Comparison of ENCODE assay signal across 7 cellular contexts in genomic region chr2:26033769-26034596, GRCh38. TPM values are rescaled to one million over a fixed set of nuclear protein-coding genes. Genes with fewer than 3 reads are reported as not detected.
DNase-seq lines count a peak whose midpoint lies in the region; ATAC-seq and TF ChIP-seq lines count a peak whose summit lies in the region.

RAB10 (plus strand) TSS chr2:26034084; CDS start chr2:26034609, 525 bp downstream.

- H3K27me3 ChIP-seq in hepatocyte, result no peaks in the 10 kb centered on the region

- peaks cover 40% of the 10 kb centered on the region for H4K20me1 ChIP-seq in hepatocyte (ENCODE audit: insufficient read depth, poor library complexity, severe bottlenecking)

- H3K27ac ChIP-seq in hepatocyte, result peak within 1 kb of the TSS; percentile 99

- no peaks in the 10 kb centered on the region for H3K36me3 ChIP-seq in hepatocyte (replicated peaks; ENCODE audit: insufficient read depth, low read depth)

- H3K9me2 ChIP-seq in hepatocyte (replicated peaks; ENCODE audit: insufficient read depth), result no peaks in the 10 kb centered on the region

- H3K4me2 ChIP-seq in hepatocyte, result peak within 1 kb of the TSS; percentile 83

- H3K4me1 ChIP-seq in hepatocyte (ENCODE audit: insufficient read depth), result peaks cover 12% of the 10 kb centered on the region

- H3K4me3 ChIP-seq in hepatocyte (peak within 1 kb of the TSS; percentile 66), retinal pigment epithelial cell (ENCODE audit: low read length) (peak within 1 kb of the TSS; percentile 100)

- peaks cover 59% of the 10 kb centered on the region for H3K79me2 ChIP-seq in hepatocyte

- DNase-seq in NCI-H2081 (lab: John Stamatoyannopoulos, UW) (peak; percentile 100), T1000 (lab: John Stamatoyannopoulos, UW) (peak; percentile 98), astrocyte of the hippocampus (ENCODE audit: low read depth, low spot score) (peak; percentile 100), hepatocyte (ENCODE audit: low spot score) (peak; percentile 99), retinal pigment epithelial cell (ENCODE audit: low read depth) (peak; percentile 93)

- ATAC-seq in GM18508 (IDR thresholded peaks at IDR 0.05; ENCODE audit: insufficient read depth, unreplicated experiment) (peak; percentile 72), HG03025 (IDR thresholded peaks at IDR 0.05; ENCODE audit: low FRiP score, unreplicated experiment) (peak; percentile 82)

- no peaks in the 10 kb centered on the region for H3K9me3 ChIP-seq in hepatocyte (ENCODE audit: low read depth)

- TF ChIP-seq CTCF in hepatocyte (IDR thresholded peaks at IDR 0.05; ENCODE audit: poor library complexity), result no peak
- TF ChIP-seq CTCF in retinal pigment epithelial cell (conservative IDR thresholded peaks at IDR 0.05; ENCODE audit: low read depth, low read length), result no peak

- peak within 1 kb of the TSS; percentile 68 for H2AFZ ChIP-seq in hepatocyte

- 1% methylated on average over 75 of the region's 97 CpGs for WGBS in hepatocyte (ENCODE audit: low lambda C conversion rate, missing lambda C conversion rate)

RNA-seq across cellular contexts. Expression of gene RAB10, which starts in this region (rescaled TPM):
- 110 and 122 TPM in 2 replicates for total RNA-seq in hepatocyte
- polyA plus RNA-seq in hepatocyte, result 100 and 107 TPM in 2 replicates

Comparison
In these comparisons a context has a peak if more than half of its experiments do, and no peak if none do; other contexts are left out.
1. Peak in every context shown above with its lines: DNase-seq, ATAC-seq, H3K4me3 ChIP-seq and H3K27ac ChIP-seq.